ENCODE assay signal across 8 cellular contexts in the genomic region with DNA sequence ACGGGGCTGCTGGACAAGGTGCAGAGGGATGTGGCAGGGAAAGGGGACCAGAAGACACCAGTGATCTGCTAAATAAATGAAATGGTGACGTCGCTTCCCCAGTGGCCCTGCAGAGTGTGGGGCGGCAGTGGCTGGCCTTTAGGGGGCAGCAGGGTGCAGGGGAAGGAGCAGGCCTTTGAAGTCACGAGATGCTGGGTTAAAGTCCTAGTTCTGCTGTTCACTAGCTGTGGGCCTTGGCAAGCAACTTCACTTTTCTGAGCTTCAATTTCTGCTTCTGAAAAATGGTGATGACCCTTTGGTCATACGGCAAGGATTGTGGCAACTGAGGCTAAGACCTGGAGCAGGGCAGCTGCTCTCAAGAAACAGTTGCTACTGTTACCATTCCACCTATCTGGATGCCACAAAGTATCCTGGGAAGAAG. TPM values are rescaled to one million over a fixed set of nuclear protein-coding genes. Genes with fewer than 3 reads are reported as not detected.
A peak's percentile ranks its signal among the peaks of the same experiment; 100 is the strongest.
DNase-seq lines count a peak whose midpoint lies in the region; ATAC-seq, FAIRE-seq and TF ChIP-seq lines count a peak whose summit lies in the region.

No MANE protein-coding gene starts in this region.

- H3K23ac ChIP-seq in mesendoderm (ENCODE audit: low read length), result no peak overlapping the region

- intact Hi-C loops in dorsolateral prefrontal cortex (cut with DNase I), result loop anchor here in 1 of 2 donors (10.0 kb wide), 1 partner anchor 165 kb away; no protein-coding TSS in a partner anchor

- peak overlapping the region in 29 of 59 donors; percentile 2 to 64 (median 44) for H3K27ac ChIP-seq in dorsolateral prefrontal cortex
- no peak overlapping the region for H3K27ac ChIP-seq in mesendoderm (ENCODE audit: low read depth, low read length)

- peak; percentile 98 for TF ChIP-seq CTCF in GM06990 (IDR thresholded peaks at IDR 0.05; ENCODE audit: insufficient read depth, low read length, poor library complexity, severe bottlenecking)
- TF ChIP-seq CTCF in dorsolateral prefrontal cortex (IDR thresholded peaks at IDR 0.05 in 54 of 56, conservative IDR thresholded peaks at IDR 0.05 in 2 of 56; ENCODE audit: low read depth in 1 of 56, partially characterized antibody in 56 of 56), result peak; percentile 42 to 81 (median 69)

- H3K9ac ChIP-seq in mesendoderm (ENCODE audit: low read length), result no peak overlapping the region

- no peak overlapping the region for H2BK120ac ChIP-seq in mesendoderm (ENCODE audit: low read depth, low read length)

- TF ChIP-seq POLR2A in H54 (IDR thresholded peaks at IDR 0.05; ENCODE audit: low read depth, low read length), result no peak

- no peaks in the 10 kb centered on the region for H3K4me1 ChIP-seq in mesendoderm (ENCODE audit: control insufficient read depth, low read depth, low read length)

- no peak overlapping the region for H3K18ac ChIP-seq in mesendoderm (ENCODE audit: low read length)

- H3K4ac ChIP-seq in mesendoderm (ENCODE audit: low read depth, low read length), result no peak overlapping the region

- no peak overlapping the region for H2BK5ac ChIP-seq in mesendoderm (ENCODE audit: low read length)

- no peak overlapping the region for H3K4me3 ChIP-seq in GM06990 (replicated peaks; ENCODE audit: low read depth, low read length)
- H3K4me3 ChIP-seq in dorsolateral prefrontal cortex, result no peak overlapping the region
- no peak overlapping the region for H3K4me3 ChIP-seq in mesendoderm (ENCODE audit: low read length)

- no peak for FAIRE-seq in H54 (lab: Jason Lieb, UNC)

- H2BK15ac ChIP-seq in mesendoderm (replicated peaks; ENCODE audit: low read depth), result no peak overlapping the region

- no peaks in the 10 kb centered on the region for H3K79me1 ChIP-seq in mesendoderm (ENCODE audit: low read length)

- H3K56ac ChIP-seq in mesendoderm (ENCODE audit: low read length), result no peak overlapping the region

- peak; percentile 52 for ATAC-seq in HG03196 (IDR thresholded peaks at IDR 0.05; ENCODE audit: unreplicated experiment)

- no peaks in the 10 kb centered on the region for H3K27me3 ChIP-seq in GM06990 (replicated peaks; ENCODE audit: control insufficient read depth, insufficient read depth, low read length)
- no peaks in the 10 kb centered on the region for H3K27me3 ChIP-seq in dorsolateral prefrontal cortex
- no peaks in the 10 kb centered on the region for H3K27me3 ChIP-seq in mesendoderm (ENCODE audit: insufficient read depth, low read length, poor library complexity)

- no peak overlapping the region for H4K8ac ChIP-seq in mesendoderm (ENCODE audit: low read depth, low read length)

- H3K4me2 ChIP-seq in mesendoderm (ENCODE audit: low read length), result no peak overlapping the region

- DNase-seq in GM06990 (ENCODE audit: extremely low read depth, insufficient read length) (peak; percentile 81), NCI-H748 treated with DMSO at 0.1 percent for 48 hours (lab: John Stamatoyannopoulos, UW) (peak; percentile 25), dorsolateral prefrontal cortex (peak in 2 of 10 donors; percentile 42 to 64), mesendoderm (peak; percentile 85), H54 (ENCODE audit: insufficient read length, low spot score) (no peak)
- peak; percentile 82 for DNase-seq in activated CD4-positive, alpha-beta T cell treated with anti-CD3 and anti-CD28 coated beads, Interleukin-2, amount 50 U/mL, for 1 hour
- DNase-seq in stimulated activated CD8-positive, alpha-beta memory T cell treated with anti-CD3 and anti-CD28 coated beads, Interleukin-7, amount 100 ng/mL, for 1 hour (ENCODE audit: low read depth in 2 of 2), result peak; percentile 56 to 64

- no peak overlapping the region for H2AK5ac ChIP-seq in mesendoderm (ENCODE audit: low read length)

- peaks cover 11% of the 10 kb centered on the region for H3K36me3 ChIP-seq in GM06990 (ENCODE audit: control insufficient read depth, insufficient read depth, low read length)
- H3K36me3 ChIP-seq in mesendoderm (ENCODE audit: control insufficient read depth, insufficient read depth, low read length), result no peaks in the 10 kb centered on the region

- H3K79me2 ChIP-seq in mesendoderm (ENCODE audit: control insufficient read depth, insufficient read depth, low read length), result no peaks in the 10 kb centered on the region

- whole genome bisulfite sequencing in mesendoderm (ENCODE audit: extremely low coverage, insufficient coverage, low lambda C conversion rate), result no CpG with 5 or more reads among the region's 6 CpGs

- H4K5ac ChIP-seq in mesendoderm (ENCODE audit: low read length), result no peak overlapping the region

RNA-seq across cellular contexts. Expression of a gene that starts 9.2 kb away (rescaled TPM):
- total RNA-seq in dorsolateral prefrontal cortex, result 10 to 100 TPM; 13.2 to 40.0 (median 24.0) TPM
- polyA plus RNA-seq in mesendoderm (2013, experiment 1 of 2), result 19.1 TPM
- 20.7 TPM for polyA plus RNA-seq in mesendoderm (2013, experiment 2 of 2)

RNA-seq across cellular contexts. Expression of a gene that starts 15.5 kb away (rescaled TPM):
- total RNA-seq in dorsolateral prefrontal cortex, result 10 to 100 TPM; 13.4 to 38.9 (median 24.4) TPM
- 3.7 TPM for polyA plus RNA-seq in mesendoderm (2013, experiment 1 of 2)
- polyA plus RNA-seq in mesendoderm (2013, experiment 2 of 2), result 3.7 TPM

RNA-seq across cellular contexts. Expression of a gene that starts 18.8 kb away (rescaled TPM):
- total RNA-seq in dorsolateral prefrontal cortex, result 10 to 100 TPM; 18.6 to 38.2 (median 26.9) TPM
- polyA plus RNA-seq in mesendoderm (2013, experiment 1 of 2), result 107 TPM
- polyA plus RNA-seq in mesendoderm (2013, experiment 2 of 2), result 108 TPM

RNA-seq across cellular contexts. Expression of a gene that starts 31.5 kb away (rescaled TPM):
- 100 to 1,000 TPM in 113 of 120 experiments, 10 to 100 TPM in 7; 72.3 to 213 (median 157) TPM for total RNA-seq in dorsolateral prefrontal cortex
- polyA plus RNA-seq in mesendoderm (2013, experiment 1 of 2), result 34.0 TPM
- 34.8 TPM for polyA plus RNA-seq in mesendoderm (2013, experiment 2 of 2)

RNA-seq across cellular contexts. Expression of a gene that starts 58.3 kb away (rescaled TPM):
- 10 to 100 TPM in 48 of 120 experiments, 1 to 10 TPM in 72; 4.2 to 14.8 (median 9.3) TPM for total RNA-seq in dorsolateral prefrontal cortex
- 2.4 TPM for polyA plus RNA-seq in mesendoderm (2013, experiment 1 of 2)
- polyA plus RNA-seq in mesendoderm (2013, experiment 2 of 2), result 2.3 TPM
